8 cellular contexts compared by ENCODE assay signal in the genomic region with DNA sequence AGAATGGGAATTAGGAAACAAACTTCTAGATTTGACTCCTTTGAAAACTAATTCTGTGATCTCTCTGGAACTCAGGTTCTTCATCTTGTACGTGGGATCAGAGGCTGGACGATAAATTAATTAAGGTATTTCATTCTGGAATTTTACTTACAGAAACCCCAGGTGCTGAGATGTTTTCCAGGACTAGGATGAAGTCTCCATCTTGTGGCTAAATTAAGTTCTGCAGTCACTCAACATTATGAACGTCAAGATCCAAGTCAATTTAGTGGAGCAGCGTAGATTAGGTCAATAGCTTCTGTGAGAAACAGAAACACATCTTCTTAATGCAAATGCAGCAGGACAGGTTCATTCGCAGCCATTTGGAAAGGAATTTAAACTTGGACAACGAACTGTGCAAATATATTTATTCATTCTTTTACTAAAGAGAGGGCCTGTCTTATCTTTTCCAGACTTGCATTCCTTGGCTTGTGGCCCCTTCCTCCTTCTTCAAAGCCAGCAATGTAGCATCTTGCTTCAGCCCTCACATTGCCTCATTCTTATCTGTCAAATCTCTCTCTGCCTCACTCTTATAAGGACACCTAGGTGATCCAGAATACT. TPM values are rescaled to one million over a fixed set of nuclear protein-coding genes. Genes with fewer than 3 reads are reported as not detected.
DNase-seq lines count a peak whose midpoint lies in the region; TF ChIP-seq lines count a peak whose summit lies in the region.

No MANE protein-coding gene starts in this region.

- H3K4me1 ChIP-seq in sigmoid colon, result no peaks in the 10 kb centered on the region

- no peaks in the 10 kb centered on the region for H3K36me3 Mint-ChIP-seq in activated naive CD4-positive, alpha-beta T cell treated with anti-CD3 and anti-CD28 coated beads, Interleukin-2, amount 50 U/mL, for 24 hours
- H3K36me3 Mint-ChIP-seq in activated naive CD4-positive, alpha-beta T cell treated with anti-CD3 and anti-CD28 coated beads, Interleukin-2, amount 10 ng/mL, durations not matched to agents 7 days and 5 days, result no peaks in the 10 kb centered on the region

- no peak for TF ChIP-seq EP300 in sigmoid colon (IDR thresholded peaks at IDR 0.05)

- no peaks in the 10 kb centered on the region for H3K9me3 ChIP-seq in sigmoid colon

- H3K9me3 Mint-ChIP-seq in activated naive CD4-positive, alpha-beta T cell treated with anti-CD3 and anti-CD28 coated beads, Interleukin-2, amount 50 U/mL, for 24 hours, result no peaks in the 10 kb centered on the region
- no peaks in the 10 kb centered on the region for H3K9me3 Mint-ChIP-seq in activated naive CD4-positive, alpha-beta T cell treated with anti-CD3 and anti-CD28 coated beads, Interleukin-2, amount 10 ng/mL, durations not matched to agents 7 days and 5 days

- H3K36me3 ChIP-seq in sigmoid colon, result no peaks in the 10 kb centered on the region

- no peak overlapping the region for H3K4me3 ChIP-seq in sigmoid colon

- WGBS in sigmoid colon, 2 donors, result 13 to 28% methylated on average over 6 of the region's 6 CpGs

- H3K27me3 ChIP-seq in sigmoid colon, result no peaks in the 10 kb centered on the region

- intact Hi-C loops in sigmoid colon (cut with DNase I), result loop anchor here (1.0 to 10.0 kb wide), 2 partner anchors 125 to 286 kb away; no protein-coding TSS in a partner anchor

- H3K27ac ChIP-seq in VCaP (peak overlapping the region; percentile 70; the same call in 1 of the 2 replicates), sigmoid colon (no peak overlapping the region)

- CTCF ChIA-PET in activated naive CD4-positive, alpha-beta T cell treated with anti-CD3 and anti-CD28 coated beads, Interleukin-2, amount 10 ng/mL, durations not matched to agents 7 days and 5 days (lab: Charles Lee), result interaction anchor here (0.5 to 6.0 kb wide), 16 partner anchors 9 to 835 kb away, joined by 3 to 85 read pairs (median 4); no protein-coding TSS in a partner anchor

- TF ChIP-seq CTCF in VCaP (conservative IDR thresholded peaks at IDR 0.05) (peak; percentile 98), sigmoid colon (IDR thresholded peaks at IDR 0.05) (peak; percentile 50 to 72 (median 68))

- no peaks in the 10 kb centered on the region for H3K27me3 Mint-ChIP-seq in activated naive CD4-positive, alpha-beta T cell treated with anti-CD3 and anti-CD28 coated beads, Interleukin-2, amount 50 U/mL, for 24 hours
- H3K27me3 Mint-ChIP-seq in activated naive CD4-positive, alpha-beta T cell treated with anti-CD3 and anti-CD28 coated beads, Interleukin-2, amount 10 ng/mL, durations not matched to agents 7 days and 5 days, result no peaks in the 10 kb centered on the region

- no peak overlapping the region for H3K4me3 Mint-ChIP-seq in activated naive CD4-positive, alpha-beta T cell treated with anti-CD3 and anti-CD28 coated beads, Interleukin-2, amount 50 U/mL, for 24 hours
- H3K4me3 Mint-ChIP-seq in activated naive CD4-positive, alpha-beta T cell treated with anti-CD3 and anti-CD28 coated beads, Interleukin-2, amount 10 ng/mL, durations not matched to agents 7 days and 5 days, result no peak overlapping the region

- no peak for DNase-seq in activated naive CD4-positive, alpha-beta T cell (lab: John Stamatoyannopoulos, UW)
- peak; percentile 70 for DNase-seq in NAMALWA (ENCODE audit: low spot score)
- peak; percentile 42 for DNase-seq in glomerular endothelial cell (ENCODE audit: extremely low read depth, low read depth, low spot score)
- DNase-seq in sigmoid colon, result no peak
- DNase-seq in activated naive CD4-positive, alpha-beta T cell treated with anti-CD3 and anti-CD28 coated beads, Interleukin-2, amount 10 ng/mL, durations not matched to agents 7 days and 5 days, result no peak
- no peak for DNase-seq in ureter (ENCODE audit: low spot score)

- peaks cover 7% of the 10 kb centered on the region for H3K4me1 Mint-ChIP-seq in activated naive CD4-positive, alpha-beta T cell treated with anti-CD3 and anti-CD28 coated beads, Interleukin-2, amount 50 U/mL, for 24 hours
- no peaks in the 10 kb centered on the region for H3K4me1 Mint-ChIP-seq in activated naive CD4-positive, alpha-beta T cell treated with anti-CD3 and anti-CD28 coated beads, Interleukin-2, amount 10 ng/mL, durations not matched to agents 7 days and 5 days

- no peak for TF ChIP-seq POLR2A in sigmoid colon (IDR thresholded peaks at IDR 0.05)

- peak overlapping the region; percentile 46 for H3K27ac Mint-ChIP-seq in activated naive CD4-positive, alpha-beta T cell treated with anti-CD3 and anti-CD28 coated beads, Interleukin-2, amount 50 U/mL, for 24 hours
- H3K27ac Mint-ChIP-seq in activated naive CD4-positive, alpha-beta T cell treated with anti-CD3 and anti-CD28 coated beads, Interleukin-2, amount 10 ng/mL, durations not matched to agents 7 days and 5 days, result no peak overlapping the region

RNA-seq across cellular contexts. Expression of gene TMC3, which starts 26.7 kb away (rescaled TPM):
- total RNA-seq in glomerular endothelial cell (not detected in 2 replicates), sigmoid colon (under 1 TPM; 0.55 to 0.82 (median 0.70) TPM), ureter (1.4 TPM)
- polyA plus RNA-seq in sigmoid colon, result under 1 TPM in 1 of 3 donors, not detected in 2; 0.25 TPM

Comparison
In these comparisons a context has a peak if more than half of its experiments do, and no peak if none do; other contexts are left out.
1. DNase-seq: peak in NAMALWA (single experiment) and glomerular endothelial cell (single experiment); none in activated naive CD4-positive, alpha-beta T cell (0 of 4), sigmoid colon (single experiment), activated naive CD4-positive, alpha-beta T cell treated with anti-CD3 and anti-CD28 coated beads, Interleukin-2, amount 10 ng/mL, durations not matched to agents 7 days and 5 days (single experiment) and ureter (single experiment).